13 cellular contexts compared by ENCODE assay signal in genomic region chr12:110733089-110733715, GRCh38. TPM values are rescaled to one million over a fixed set of nuclear protein-coding genes. Genes with fewer than 3 reads are reported as not detected.
A peak's percentile ranks its signal among the peaks of the same experiment; 100 is the strongest.
DNase-seq lines count a peak whose midpoint lies in the region; ATAC-seq and TF ChIP-seq lines count a peak whose summit lies in the region.
"Had no signal": no experiment of that assay in that cellular context is flagged by ENCODE, and none has a peak within 500 bp of the region (broad histone marks: within the 10 kb centered on the region; RNA-seq: fewer than 3 reads in every experiment).

No MANE protein-coding gene starts in this region.

- H3K4me1 ChIP-seq in right atrium auricular region, result peaks cover 0 to 50% of the 10 kb centered on the region in 2 donors
- peaks cover 29 to 81% (median 56%) of the 10 kb centered on the region in 4 donors for H3K4me1 ChIP-seq in stomach

- intact Hi-C loops in activated naive CD4-positive, alpha-beta T cell treated with anti-CD3 and anti-CD28 coated beads for 36 hours (cut with micrococcal nuclease), result no loop called here
- intact Hi-C loops in stomach (cut with DNase I; ENCODE audit: low total_unique reads), result no loop called here

- H3K27ac Mint-ChIP-seq in activated naive CD4-positive, alpha-beta T cell treated with anti-CD3 and anti-CD28 coated beads for 36 hours, result peak overlapping the region; percentile 61

- DNase-seq in activated naive CD4-positive, alpha-beta T cell treated with anti-CD3 and anti-CD28 coated beads for 36 hours, result no peak
- no peak for DNase-seq in activated naive CD4-positive, alpha-beta T cell (lab: John Stamatoyannopoulos, UW)
- peak; percentile 56 for DNase-seq in right atrium auricular region (ENCODE audit: low spot score)
- no peak for DNase-seq in stomach
- DNase-seq in GM20000 (ENCODE audit: low spot score), result no peak
- DNase-seq: AML-193; effector memory CD4-positive, alpha-beta T cell; Karpas-422; NCI-H524 treated with DMSO at 0.1 percent for 48 hours; T-helper 2 cell had no signal

- no peak for TF ChIP-seq EP300 in stomach (IDR thresholded peaks at IDR 0.05)

- H3K36me3 Mint-ChIP-seq in activated naive CD4-positive, alpha-beta T cell treated with anti-CD3 and anti-CD28 coated beads for 36 hours (ENCODE audit: low read depth), result peaks cover 61% of the 10 kb centered on the region

- TF ChIP-seq CTCF in VCaP (conservative IDR thresholded peaks at IDR 0.05) (no peak), right atrium auricular region (IDR thresholded peaks at IDR 0.05) (no peak), stomach (IDR thresholded peaks at IDR 0.05) (no peak), GM20000 (IDR thresholded peaks at IDR 0.05; ENCODE audit: extremely low read depth, missing control alignments) (no peak)

- 40 to 46% (median 44%) methylated on average over 5 of the region's 5 CpGs for WGBS in stomach, 5 donors

- TF ChIP-seq POLR2A in stomach (IDR thresholded peaks at IDR 0.05), result no peak

- peak overlapping the region; percentile 18; the same call in 1 of the 2 replicates for H3K27ac ChIP-seq in VCaP
- H3K27ac ChIP-seq in right atrium auricular region, result peak overlapping the region in 1 of 2 donors; percentile 18
- H3K27ac ChIP-seq in stomach, result peak overlapping the region in 3 of 5 donors; percentile 26 to 43 (median 41)

- no peak overlapping the region for H3K4me3 Mint-ChIP-seq in activated naive CD4-positive, alpha-beta T cell treated with anti-CD3 and anti-CD28 coated beads for 36 hours

- CTCF ChIA-PET in activated naive CD4-positive, alpha-beta T cell treated with anti-CD3 and anti-CD28 coated beads for 36 hours (lab: Charles Lee), result interaction anchor here (0.6 to 1.3 kb wide), 4 partner anchors 83 to 738 kb away, joined by 3 to 7 read pairs (median 4); no protein-coding TSS in a partner anchor

- no peaks in the 10 kb centered on the region for H3K27me3 Mint-ChIP-seq in activated naive CD4-positive, alpha-beta T cell treated with anti-CD3 and anti-CD28 coated beads for 36 hours (ENCODE audit: low read depth)

- no peaks in the 10 kb centered on the region for H3K9me3 ChIP-seq in right atrium auricular region
- no peaks in the 10 kb centered on the region for H3K9me3 ChIP-seq in stomach

- peaks cover 34% of the 10 kb centered on the region for H3K36me3 ChIP-seq in right atrium auricular region
- peaks cover 24 to 59% (median 51%) of the 10 kb centered on the region in 4 donors for H3K36me3 ChIP-seq in stomach

- no peaks in the 10 kb centered on the region for H3K9me3 Mint-ChIP-seq in activated naive CD4-positive, alpha-beta T cell treated with anti-CD3 and anti-CD28 coated beads for 36 hours

- ATAC-seq in GM19023 (IDR thresholded peaks at IDR 0.05; ENCODE audit: unreplicated experiment) (no peak), GM18867 (IDR thresholded peaks at IDR 0.05; ENCODE audit: unreplicated experiment) (no peak)

- peaks cover 82% of the 10 kb centered on the region for H3K4me1 Mint-ChIP-seq in activated naive CD4-positive, alpha-beta T cell treated with anti-CD3 and anti-CD28 coated beads for 36 hours (ENCODE audit: low read depth)

- H3K4me3 ChIP-seq in right atrium auricular region, result no peak overlapping the region
- H3K4me3 ChIP-seq in stomach, result peak overlapping the region in 1 of 4 donors; percentile 14

- H3K27me3 ChIP-seq in right atrium auricular region (no peaks in the 10 kb centered on the region), stomach (no peaks in the 10 kb centered on the region)

RNA-seq across cellular contexts. Expression of gene PPP1CC, which starts 9.5 kb away (rescaled TPM):
- 100 to 1,000 TPM; 280 to 285 TPM for total RNA-seq in activated naive CD4-positive, alpha-beta T cell treated with anti-CD3 and anti-CD28 coated beads for 36 hours
- total RNA-seq in right atrium auricular region (100 to 1,000 TPM in 1 of 2 donors, 10 to 100 TPM in 1; 99.5 to 199 TPM), stomach (100 to 1,000 TPM in 2 of 5 donors, 10 to 100 TPM in 3; 44.9 to 205 (median 88.7) TPM)
- polyA plus RNA-seq in stomach, result 100 to 1,000 TPM in 1 of 3 donors, 10 to 100 TPM in 2; 59.2 to 129 (median 91.8) TPM

RNA-seq across cellular contexts. Expression of gene HVCN1, which starts 44.3 kb away (rescaled TPM):
- 1 to 10 TPM; 2.6 to 3.1 TPM for total RNA-seq in activated naive CD4-positive, alpha-beta T cell treated with anti-CD3 and anti-CD28 coated beads for 36 hours
- total RNA-seq in right atrium auricular region (10 to 100 TPM; 21.7 to 24.1 TPM), stomach (1 to 10 TPM in 3 of 5 donors, not detected in 2; 1.3 to 7.0 (median 5.1) TPM)
- 1 to 10 TPM; 3.7 to 5.5 (median 4.4) TPM for polyA plus RNA-seq in stomach
